Comparison of ENCODE assay signal across 13 cellular contexts in the genomic region with DNA sequence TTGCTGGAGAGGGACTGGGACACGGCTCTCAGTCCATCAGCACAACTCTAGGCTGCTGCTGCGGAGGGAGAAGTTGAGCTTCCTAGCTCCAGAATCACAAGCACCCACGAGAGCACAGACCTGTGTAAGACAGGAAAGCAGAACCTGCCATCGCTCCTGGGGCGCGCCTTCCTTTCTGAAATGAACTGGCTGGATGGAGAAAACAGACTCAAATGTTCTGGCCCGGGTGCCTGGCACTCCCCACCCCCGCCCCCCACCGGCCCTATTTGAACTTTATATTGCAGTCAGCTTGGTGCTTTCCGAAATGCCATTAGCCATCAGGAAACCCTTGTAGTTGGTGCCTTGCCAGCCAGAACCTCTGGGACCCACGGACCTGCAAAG. TPM values are rescaled to one million over a fixed set of nuclear protein-coding genes. Genes with fewer than 3 reads are reported as not detected.
A peak's percentile ranks its signal among the peaks of the same experiment; 100 is the strongest.
DNase-seq lines count a peak whose midpoint lies in the region; ATAC-seq, FAIRE-seq and TF ChIP-seq lines count a peak whose summit lies in the region.
"Had no signal": no experiment of that assay in that cellular context is flagged by ENCODE, and none has a peak within 500 bp of the region (broad histone marks: within the 10 kb centered on the region; RNA-seq: fewer than 3 reads in every experiment).

No MANE protein-coding gene starts in this region.

- peak; percentile 17; the same call in 2 of the 3 replicates for ATAC-seq in SK-N-SH treated with all-trans-retinoic acid at 6 μM for 48 hours
- ATAC-seq in sciatic nerve, result peak; percentile 10
- ATAC-seq in HG02970 (IDR thresholded peaks at IDR 0.05; ENCODE audit: low FRiP score, unreplicated experiment), result no peak

- FAIRE-seq in GM19239 (lab: Jason Lieb, UNC), result peak; percentile 44
- FAIRE-seq: H54, RCC 7860 had no signal

- intact Hi-C loops in sciatic nerve (cut with DNase I), result loop anchor here (2.0 kb wide), 1 partner anchor 177 kb away; no protein-coding TSS in a partner anchor

- no peak for DNase-seq in GM19239 (ENCODE audit: insufficient read length, low spot score)
- no peak for DNase-seq in epithelial cell of proximal tubule (ENCODE audit: low read depth)
- DNase-seq in sciatic nerve (ENCODE audit: low spot score), result no peak
- DNase-seq in NCI-H774 (lab: John Stamatoyannopoulos, UW), result no peak
- DNase-seq in NCI-H748 treated with DMSO at 0.1 percent for 48 hours (lab: John Stamatoyannopoulos, UW), result no peak
- DNase-seq in SKM-1 (lab: John Stamatoyannopoulos, UW; ENCODE audit: unreplicated experiment), result no peak
- DNase-seq: KG1 had no signal

- H3K4me3 ChIP-seq in epithelial cell of proximal tubule (ENCODE audit: low read depth, low read length), result peak overlapping the region; percentile 7
- H3K4me3 ChIP-seq: colonic mucosa, upper lobe of right lung had no signal

- no peak for TF ChIP-seq CTCF in epithelial cell of proximal tubule (conservative IDR thresholded peaks at IDR 0.05; ENCODE audit: low read depth, low read length)

TF ChIP-seq in SK-N-SH treated with all-trans-retinoic acid at 6 μM for 48 hours, 23 proteins besides CTCF, POLR2A, EP300 and RAD21:
- TF ChIP-seq ZNF8 (CRISPR knock-in tag; IDR thresholded peaks at IDR 0.05), result no peak
- no peak for TF ChIP-seq OSR1 (CRISPR knock-in tag; IDR thresholded peaks at IDR 0.05)
- TF ChIP-seq ESRRG (CRISPR knock-in tag; IDR thresholded peaks at IDR 0.05), result no peak
- TF ChIP-seq, protein P1, sequence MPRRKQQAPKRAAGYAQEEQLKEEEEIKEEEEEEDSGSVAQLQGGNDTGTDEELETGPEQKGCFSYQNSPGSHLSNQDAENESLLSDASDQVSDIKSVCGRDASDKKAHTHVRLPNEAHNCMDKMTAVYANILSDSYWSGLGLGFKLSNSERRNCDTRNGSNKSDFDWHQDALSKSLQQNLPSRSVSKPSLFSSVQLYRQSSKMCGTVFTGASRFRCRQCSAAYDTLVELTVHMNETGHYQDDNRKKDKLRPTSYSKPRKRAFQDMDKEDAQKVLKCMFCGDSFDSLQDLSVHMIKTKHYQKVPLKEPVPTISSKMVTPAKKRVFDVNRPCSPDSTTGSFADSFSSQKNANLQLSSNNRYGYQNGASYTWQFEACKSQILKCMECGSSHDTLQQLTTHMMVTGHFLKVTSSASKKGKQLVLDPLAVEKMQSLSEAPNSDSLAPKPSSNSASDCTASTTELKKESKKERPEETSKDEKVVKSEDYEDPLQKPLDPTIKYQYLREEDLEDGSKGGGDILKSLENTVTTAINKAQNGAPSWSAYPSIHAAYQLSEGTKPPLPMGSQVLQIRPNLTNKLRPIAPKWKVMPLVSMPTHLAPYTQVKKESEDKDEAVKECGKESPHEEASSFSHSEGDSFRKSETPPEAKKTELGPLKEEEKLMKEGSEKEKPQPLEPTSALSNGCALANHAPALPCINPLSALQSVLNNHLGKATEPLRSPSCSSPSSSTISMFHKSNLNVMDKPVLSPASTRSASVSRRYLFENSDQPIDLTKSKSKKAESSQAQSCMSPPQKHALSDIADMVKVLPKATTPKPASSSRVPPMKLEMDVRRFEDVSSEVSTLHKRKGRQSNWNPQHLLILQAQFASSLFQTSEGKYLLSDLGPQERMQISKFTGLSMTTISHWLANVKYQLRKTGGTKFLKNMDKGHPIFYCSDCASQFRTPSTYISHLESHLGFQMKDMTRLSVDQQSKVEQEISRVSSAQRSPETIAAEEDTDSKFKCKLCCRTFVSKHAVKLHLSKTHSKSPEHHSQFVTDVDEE (CRISPR knock-in tag; IDR thresholded peaks at IDR 0.05), result no peak
- TF ChIP-seq ZNF70 (CRISPR knock-in tag; IDR thresholded peaks at IDR 0.05), result no peak
- no peak for TF ChIP-seq BACH2 (CRISPR knock-in tag; IDR thresholded peaks at IDR 0.05; ENCODE audit: borderline replicate concordance)

RNA-seq across cellular contexts. Expression of gene MVK, which starts 23.8 kb away (rescaled TPM):
- 28.5 and 47.1 TPM in 2 replicates for total RNA-seq in epithelial cell of proximal tubule
- total RNA-seq in sciatic nerve, result 24.4 TPM

RNA-seq across cellular contexts. Expression of gene MMAB, which starts 24.1 kb away (rescaled TPM):
- 33.3 and 88.4 TPM in 2 replicates for total RNA-seq in epithelial cell of proximal tubule
- 41.7 TPM for total RNA-seq in sciatic nerve
